18 cellular contexts compared by ENCODE assay signal in genomic region chr21:35024475-35024874, GRCh38. TPM values are rescaled to one million over a fixed set of nuclear protein-coding genes. Genes with fewer than 3 reads are reported as not detected.
DNase-seq lines count a peak whose midpoint lies in the region; ATAC-seq, FAIRE-seq and TF ChIP-seq lines count a peak whose summit lies in the region.
"Had no signal": no experiment of that assay in that cellular context is flagged by ENCODE, and none has a peak within 500 bp of the region (broad histone marks: within the 10 kb centered on the region; RNA-seq: fewer than 3 reads in every experiment).

No MANE protein-coding gene starts in this region.

- CTCF ChIA-PET in GM12878 (lab: Yijun Ruan, JAX) = no interaction called here

- TF ChIP-seq CTCF in GM12878 (IDR thresholded peaks at IDR 0.05 in 2 of 3, conservative IDR thresholded peaks at IDR 0.05 in 1 of 3; ENCODE audit: control insufficient read depth in 2 of 3, extremely low read depth in 1 of 3, insufficient read depth in 1 of 3, low read depth in 3 of 3, low read length in 3 of 3) = no peak

- SMC1A ChIA-PET in GM12878 (lab: Charles Lee; ENCODE audit: uncharacterized antibody, unreplicated experiment) = no interaction called here

- no peaks in the 10 kb centered on the region for H3K36me3 ChIP-seq in GM12878 (ENCODE audit: control insufficient read depth in 2 of 2, insufficient read depth in 2 of 2, low read length in 1 of 2)
- H3K36me3 ChIP-seq: thoracic aorta had no signal

- no peaks in the 10 kb centered on the region for H3K27me3 Mint-ChIP-seq in activated T-cell treated with anti-CD3 and anti-CD28 coated beads, Interleukin-2, amount 50 U/mL, for 72 hours (ENCODE audit: low read depth)
- no peaks in the 10 kb centered on the region for H3K27me3 Mint-ChIP-seq in IgD-negative memory B cell
- no peaks in the 10 kb centered on the region for H3K27me3 Mint-ChIP-seq in stimulated activated naive B cell treated with anti-CD40 and anti-IgM and Interleukin-4, amounts not matched to agents 10 μg/mL and 1 μg/mL and 100 μg/mL, for 72 hours

- no peak overlapping the region for H3K27ac ChIP-seq in GM12878 (ENCODE audit: control insufficient read depth, insufficient read depth)
- H3K27ac ChIP-seq: thoracic aorta had no signal

- TF ChIP-seq POLR2A in GM12878 (IDR thresholded peaks at IDR 0.05; ENCODE audit: low read depth, low read length) = no peak

- no peak overlapping the region for H3K4me2 ChIP-seq in GM12878 (ENCODE audit: control insufficient read depth, insufficient read depth)

- H3K9me3 ChIP-seq in GM12878 (replicated peaks; ENCODE audit: control insufficient read depth, insufficient read depth, low read length) = no peaks in the 10 kb centered on the region; the same call in 2 of the 3 replicates
- H3K9me3 ChIP-seq: thoracic aorta had no signal

- no peak for TF ChIP-seq EP300 in GM12878 (IDR thresholded peaks at IDR 0.05; ENCODE audit: borderline replicate concordance in 1 of 2, control insufficient read depth in 1 of 2, low read depth in 2 of 2, low read length in 2 of 2)

- RAD21 ChIA-PET in GM12878 (lab: Charles Lee; ENCODE audit: unreplicated experiment) = no interaction called here

- H3K36me3 Mint-ChIP-seq in activated T-cell treated with anti-CD3 and anti-CD28 coated beads, Interleukin-2, amount 50 U/mL, for 72 hours (ENCODE audit: insufficient read depth in 2 of 2) = no peaks in the 10 kb centered on the region
- peaks cover 11% of the 10 kb centered on the region for H3K36me3 Mint-ChIP-seq in IgD-negative memory B cell
- H3K36me3 Mint-ChIP-seq in stimulated activated naive B cell treated with anti-CD40 and anti-IgM and Interleukin-4, amounts not matched to agents 10 μg/mL and 1 μg/mL and 100 μg/mL, for 72 hours = peaks cover 39 to 51% of the 10 kb centered on the region in 2 donors

- H3K27ac Mint-ChIP-seq in activated T-cell treated with anti-CD3 and anti-CD28 coated beads, Interleukin-2, amount 50 U/mL, for 72 hours = peak overlapping the region; percentile 89
- peak overlapping the region; percentile 4 to 98 (median 93) for H3K27ac Mint-ChIP-seq in IgD-negative memory B cell
- H3K27ac Mint-ChIP-seq in stimulated activated naive B cell treated with anti-CD40 and anti-IgM and Interleukin-4, amounts not matched to agents 10 μg/mL and 1 μg/mL and 100 μg/mL, for 72 hours = peak overlapping the region; percentile 56
- H3K27ac Mint-ChIP-seq: endodermal cell had no signal

- peaks cover 95% of the 10 kb centered on the region for H3K4me1 Mint-ChIP-seq in activated T-cell treated with anti-CD3 and anti-CD28 coated beads, Interleukin-2, amount 50 U/mL, for 72 hours (ENCODE audit: low read depth)
- H3K4me1 Mint-ChIP-seq in IgD-negative memory B cell = peaks cover 39 to 48% (median 47%) of the 10 kb centered on the region in 3 donors
- H3K4me1 Mint-ChIP-seq in stimulated activated naive B cell treated with anti-CD40 and anti-IgM and Interleukin-4, amounts not matched to agents 10 μg/mL and 1 μg/mL and 100 μg/mL, for 72 hours = peaks cover 59 to 92% of the 10 kb centered on the region in 2 donors

- H3K4me3 Mint-ChIP-seq in activated T-cell treated with anti-CD3 and anti-CD28 coated beads, Interleukin-2, amount 50 U/mL, for 72 hours = peak overlapping the region; percentile 89 to 92
- H3K4me3 Mint-ChIP-seq in IgD-negative memory B cell = no peak overlapping the region
- no peak overlapping the region for H3K4me3 Mint-ChIP-seq in stimulated activated naive B cell treated with anti-CD40 and anti-IgM and Interleukin-4, amounts not matched to agents 10 μg/mL and 1 μg/mL and 100 μg/mL, for 72 hours
- H3K4me3 Mint-ChIP-seq: endodermal cell had no signal

- FAIRE-seq in GM12878 (lab: Jason Lieb, UNC) = no peak

- in situ Hi-C loops in GM12878 (cut with MboI) = no loop called here

- no peak overlapping the region for H3K9ac ChIP-seq in GM12878 (ENCODE audit: control insufficient read depth, insufficient read depth, low read length)

- no peak overlapping the region for H3K4me3 ChIP-seq in GM12878
- H3K4me3 ChIP-seq: thoracic aorta had no signal

- H3K4me1 ChIP-seq in GM12878 (ENCODE audit: control insufficient read depth, insufficient read depth, low read length) = peaks cover 25% of the 10 kb centered on the region

- no peaks in the 10 kb centered on the region; a peak in 2 of 4 replicates for H3K27me3 ChIP-seq in GM12878 (replicated peaks in 1 of 2; ENCODE audit: control insufficient read depth in 2 of 2, insufficient read depth in 2 of 2, low read length in 1 of 2)

- H4K20me1 ChIP-seq in GM12878 (ENCODE audit: control insufficient read depth, insufficient read depth) = no peaks in the 10 kb centered on the region

- peak; percentile 64 to 66 for ATAC-seq in activated T-cell treated with anti-CD3 and anti-CD28 coated beads, Interleukin-2, amount 50 U/mL, for 72 hours (replicated peaks in 1 of 2)
- ATAC-seq in GM12878 (no peak), GM19467 (IDR thresholded peaks at IDR 0.05; ENCODE audit: unreplicated experiment) (no peak), HG03520 (IDR thresholded peaks at IDR 0.05; ENCODE audit: unreplicated experiment) (no peak)
- ATAC-seq in stimulated activated naive B cell treated with anti-CD40 and anti-IgM and Interleukin-4, amounts not matched to agents 10 μg/mL and 1 μg/mL and 100 μg/mL, for 72 hours (replicated peaks) = no peak
- ATAC-seq: left lobe of liver, SK-N-SH treated with all-trans-retinoic acid at 6 μM for 48 hours had no signal

- TF ChIP-seq RAD21 in GM12878 (IDR thresholded peaks at IDR 0.05; ENCODE audit: insufficient read depth, low read depth, low read length) = no peak

- no peaks in the 10 kb centered on the region for H3K9me3 Mint-ChIP-seq in activated T-cell treated with anti-CD3 and anti-CD28 coated beads, Interleukin-2, amount 50 U/mL, for 72 hours
- no peaks in the 10 kb centered on the region for H3K9me3 Mint-ChIP-seq in IgD-negative memory B cell
- H3K9me3 Mint-ChIP-seq in stimulated activated naive B cell treated with anti-CD40 and anti-IgM and Interleukin-4, amounts not matched to agents 10 μg/mL and 1 μg/mL and 100 μg/mL, for 72 hours = no peaks in the 10 kb centered on the region
- H3K9me3 Mint-ChIP-seq: endodermal cell had no signal

- no peak overlapping the region for H2AFZ ChIP-seq in GM12878 (ENCODE audit: control insufficient read depth, low read depth, low read length)

- POLR2A ChIA-PET in GM12878 (lab: Charles Lee) = no interaction called here

- BruUV-seq in GM12878 (replicated peaks; lab: Mats Ljungman, UMichigan) = no TSS peak

- intact Hi-C loops in GM12878 (cut with micrococcal nuclease; ENCODE audit: unreplicated experiment) = no loop called here

- DNase-seq in activated T-cell treated with anti-CD3 and anti-CD28 coated beads, Interleukin-2, amount 50 U/mL, for 72 hours = no peak
- DNase-seq in activated T-cell treated with anti-CD3 and anti-CD28 coated beads for 4 hours (no peak), GM12878 (ENCODE audit: low read depth, low spot score) (no peak), DMS153 (lab: John Stamatoyannopoulos, UW) (no peak)
- DNase-seq in stimulated activated naive B cell treated with anti-CD40 and anti-IgM and Interleukin-4, amounts not matched to agents 10 μg/mL and 1 μg/mL and 100 μg/mL, for 72 hours = no peak
- DNase-seq: activated CD4-positive, alpha-beta T cell treated with anti-CD3 and anti-CD28 coated beads, Interleukin-2, amount 50 U/mL, for 1 hour; activated effector memory CD4-positive, alpha-beta T cell treated with Interleukin-2 at 50 U/mL for 16 hours; NCI-H2107; NCI-H524; RPMI8226; stimulated activated CD4-positive, alpha-beta T cell treated with anti-CD3 and anti-CD28 coated beads, Interleukin-12 subunit alpha, Interleukin-12 subunit beta, amount 100 ng/mL, for 4 hours had no signal

- no peaks in the 10 kb centered on the region for H3K79me2 ChIP-seq in GM12878 (ENCODE audit: control insufficient read depth, insufficient read depth, low read length)

TF ChIP-seq in GM12878, 131 proteins besides CTCF, POLR2A, EP300 and RAD21:
- TF ChIP-seq POLR2AphosphoS5 (IDR thresholded peaks at IDR 0.05; ENCODE audit: low read length) (no peak), JUNB (IDR thresholded peaks at IDR 0.05) (peak; percentile 42), MYC (IDR thresholded peaks at IDR 0.05; ENCODE audit: insufficient read depth, insufficient read length, insufficient replicate concordance, low read length, severe bottlenecking) (no peak)

RNA-seq across cellular contexts. Expression of gene RUNX1, which starts 24.6 kb away (rescaled TPM):
- 10 to 100 TPM; 36.6 to 56.2 TPM for total RNA-seq in activated T-cell treated with anti-CD3 and anti-CD28 coated beads, Interleukin-2, amount 50 U/mL, for 72 hours
- polyA plus RNA-seq in IgD-negative memory B cell = 9.2 TPM
- total RNA-seq in GM12878 (2013; cell fraction: nucleolus; rRNA removed) = 8.4 and 9.3 TPM in 2 replicates
- 5.3 and 5.6 TPM in 2 replicates for total RNA-seq in GM12878 (2014; rRNA removed)
- total RNA-seq in GM12878 (2014; rRNA removed; fragmentation: Illumina TruSeq; extraction: Trizol) = 3.8 and 3.9 TPM in 2 replicates
- total RNA-seq in GM12878 (2021) = 13.3 and 15.2 TPM in 2 replicates
- polyA plus RNA-seq in GM12878 (2011; ENCODE audit: low read depth) = 3.5 TPM
- 0.55 and 0.98 TPM in 2 replicates for polyA plus RNA-seq in GM12878 (2011; rRNA removed)
- polyA plus RNA-seq in GM12878 (2011; cell fraction: cytosol; rRNA removed) = 0.42 and 0.67 TPM in 2 replicates
- 1.9 and 2.6 TPM in 2 replicates for polyA plus RNA-seq in GM12878 (2011; cell fraction: nucleus; rRNA removed)
- polyA plus RNA-seq in GM12878 (2012) = 6.0 and 6.7 TPM in 2 replicates
- 6.2 and 7.6 TPM in 2 replicates for polyA plus RNA-seq in GM12878 (2014; fragmentation: Illumina TruSeq; extraction: Trizol)
- 1 to 10 TPM in 1 of 2 experiments, under 1 TPM in 1; 0.90 to 1.4 TPM for polyA plus RNA-seq in GM12878 (2014; fragmentation: Nextera tagmentation; extraction: Ambion mirVana)
- 6.1 and 7.1 TPM in 2 replicates for polyA plus RNA-seq in GM12878 (2014; rRNA removed)
- polyA plus RNA-seq in GM12878 (2016; fragmentation: Nextera tagmentation; extraction: Ambion mirVana) = 1 to 10 TPM; 3.3 to 4.3 TPM
- polyA minus RNA-seq in GM12878 (2011; rRNA and poly(A)+ RNA removed) = 1.2 and 1.7 TPM in 2 replicates
- 0.53 and 1.1 TPM in 2 replicates for polyA minus RNA-seq in GM12878 (2011; cell fraction: cytosol; rRNA and poly(A)+ RNA removed)
- 3.4 and 6.2 TPM in 2 replicates for polyA minus RNA-seq in GM12878 (2011; cell fraction: nucleus; rRNA and poly(A)+ RNA removed)

Comparison
In these comparisons a context has a peak if more than half of its experiments do, and no peak if none do; other contexts are left out.
1. ATAC-seq: peak in activated T-cell treated with anti-CD3 and anti-CD28 coated beads, Interleukin-2, amount 50 U/mL, for 72 hours (2 of 2); none in GM12878 (single experiment), stimulated activated naive B cell treated with anti-CD40 and anti-IgM and Interleukin-4, amounts not matched to agents 10 μg/mL and 1 μg/mL and 100 μg/mL, for 72 hours (0 of 2), GM19467 (single experiment) and HG03520 (single experiment).
2. H3K4me3 Mint-ChIP-seq: peak in activated T-cell treated with anti-CD3 and anti-CD28 coated beads, Interleukin-2, amount 50 U/mL, for 72 hours (2 of 2); none in IgD-negative memory B cell (0 of 4) and stimulated activated naive B cell treated with anti-CD40 and anti-IgM and Interleukin-4, amounts not matched to agents 10 μg/mL and 1 μg/mL and 100 μg/mL, for 72 hours (0 of 2).
3. Peak in every context shown above with its lines, with median percentiles within 50 percentile points of each other: H3K27ac Mint-ChIP-seq.